In the genomic region with DNA sequence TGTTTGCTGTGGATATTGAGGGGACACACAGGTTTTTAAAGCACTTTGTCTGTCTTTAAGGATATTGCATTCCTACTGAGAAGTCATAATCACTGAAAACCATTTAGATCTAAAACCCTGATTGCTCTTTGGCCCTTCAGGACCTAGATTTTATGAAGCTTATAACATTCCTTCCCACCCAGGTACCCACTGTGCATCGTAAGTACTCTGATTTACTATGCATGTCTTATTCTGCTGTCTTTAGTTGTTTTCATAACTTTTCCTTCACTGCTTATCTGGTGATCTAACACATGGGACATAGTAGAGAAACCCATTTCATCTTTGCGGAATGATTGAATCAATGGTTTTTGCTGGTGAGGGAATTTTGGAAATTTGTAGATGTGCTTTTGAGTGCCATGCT, we compare ENCODE assay signal across 7 cellular contexts.
"Had no signal": no experiment of that assay in that cellular context is flagged by ENCODE, and none has a peak within 500 bp of the region (broad histone marks: within the 10 kb centered on the region; RNA-seq: fewer than 3 reads in every experiment).

No MANE protein-coding gene starts in this region.

- FAIRE-seq: G401.6, GM12878, GM12891, GM18507, GM19239 had no signal

- DNase-seq: GDM1, GF-D8 had no signal
